1 cellular context compared by ENCODE assay signal in genomic region chr15:62344806-62345539, GRCh38.
A peak's percentile ranks its signal among the peaks of the same experiment; 100 is the strongest.
TF ChIP-seq lines count a peak whose summit lies in the region.

No MANE protein-coding gene starts in this region.

TF ChIP-seq in H1, 55 proteins besides CTCF, POLR2A, EP300 and RAD21:
- TF ChIP-seq SP1 (IDR thresholded peaks at IDR 0.05; ENCODE audit: low read depth, low read length) (0 out of 2 replicates have a peak, but pooled peaks have one; percentile 39), KDM1A (IDR thresholded peaks at IDR 0.05; ENCODE audit: borderline replicate concordance, low read length) (peak; percentile 20; the same call in 1 of the 2 replicates), NRF1 (IDR thresholded peaks at IDR 0.05; ENCODE audit: low read depth, low read length) (peak; percentile 48), CBX5 (IDR thresholded peaks at IDR 0.05; ENCODE audit: low read depth, low read length) (no peak), FOSL1 (IDR thresholded peaks at IDR 0.05; ENCODE audit: insufficient read depth, low read depth, low read length) (peak; percentile 33; the same call in 1 of the 2 replicates), RBBP5 (IDR thresholded peaks at IDR 0.05; ENCODE audit: borderline replicate concordance, low read depth, low read length) (no peak), ASH2L (IDR thresholded peaks at IDR 0.05; ENCODE audit: low read length) (peak; percentile 40), BRCA1 (IDR thresholded peaks at IDR 0.05; ENCODE audit: low read depth, low read length) (no peak), SAP30 (IDR thresholded peaks at IDR 0.05; ENCODE audit: insufficient read depth, insufficient replicate concordance, low read length) (no peak), GABPA (IDR thresholded peaks at IDR 0.05; ENCODE audit: borderline replicate concordance, insufficient read depth, low read length) (0 out of 2 replicates have a peak, but pooled peaks have one; percentile 29), SIN3A (conservative IDR thresholded peaks at IDR 0.05 in 1 of 2, IDR thresholded peaks at IDR 0.05 in 1 of 2; ENCODE audit: low read depth in 1 of 2, low read length in 2 of 2) (no peak), SP4 (IDR thresholded peaks at IDR 0.05; ENCODE audit: low read length) (no peak), CREB1 (IDR thresholded peaks at IDR 0.05) (peak; percentile 79), YY1 (IDR thresholded peaks at IDR 0.05; ENCODE audit: low read depth, low read length) (peak; percentile 88), TCF12 (IDR thresholded peaks at IDR 0.05; ENCODE audit: low read depth, low read length) (0 out of 2 replicates have a peak, but pooled peaks have one; percentile 41), HDAC2 (IDR thresholded peaks at IDR 0.05; ENCODE audit: borderline replicate concordance in 1 of 2, low read depth in 2 of 2, low read length in 2 of 2) (peak; percentile 68 to 83; a peak in 2 of 4 replicates), GTF2F1 (IDR thresholded peaks at IDR 0.05; ENCODE audit: borderline replicate concordance, low read depth, low read length) (no peak), ATF3 (IDR thresholded peaks at IDR 0.05; ENCODE audit: insufficient read depth, low read depth, low read length) (no peak), MAX (IDR thresholded peaks at IDR 0.05) (peak; percentile 73)
